1 cellular context compared by ENCODE assay signal in the genomic region with DNA sequence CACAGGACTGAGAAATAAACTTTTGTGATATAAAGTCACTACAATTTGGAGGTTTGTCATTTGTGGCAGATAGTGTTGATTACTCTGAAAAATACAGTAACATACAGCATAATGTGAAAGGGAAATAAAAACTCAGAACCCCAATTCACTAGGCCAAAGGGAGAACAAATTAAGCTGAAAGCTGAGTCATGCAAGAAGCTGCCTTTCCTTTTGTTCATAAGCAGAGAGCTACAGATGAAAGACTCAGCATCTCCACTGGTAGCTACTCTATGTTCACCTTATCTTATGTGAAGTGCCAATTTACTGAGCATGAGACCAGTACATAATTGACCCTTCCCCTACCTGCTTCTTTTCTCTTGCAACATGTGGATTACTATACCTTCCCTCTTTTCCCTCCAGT.
TF ChIP-seq lines count a peak whose summit lies in the region.

No MANE protein-coding gene starts in this region.

TF ChIP-seq in K562, 482 proteins besides CTCF, POLR2A, EP300 and RAD21 (continued from another document and continues in another):
- TF ChIP-seq, protein P1, sequence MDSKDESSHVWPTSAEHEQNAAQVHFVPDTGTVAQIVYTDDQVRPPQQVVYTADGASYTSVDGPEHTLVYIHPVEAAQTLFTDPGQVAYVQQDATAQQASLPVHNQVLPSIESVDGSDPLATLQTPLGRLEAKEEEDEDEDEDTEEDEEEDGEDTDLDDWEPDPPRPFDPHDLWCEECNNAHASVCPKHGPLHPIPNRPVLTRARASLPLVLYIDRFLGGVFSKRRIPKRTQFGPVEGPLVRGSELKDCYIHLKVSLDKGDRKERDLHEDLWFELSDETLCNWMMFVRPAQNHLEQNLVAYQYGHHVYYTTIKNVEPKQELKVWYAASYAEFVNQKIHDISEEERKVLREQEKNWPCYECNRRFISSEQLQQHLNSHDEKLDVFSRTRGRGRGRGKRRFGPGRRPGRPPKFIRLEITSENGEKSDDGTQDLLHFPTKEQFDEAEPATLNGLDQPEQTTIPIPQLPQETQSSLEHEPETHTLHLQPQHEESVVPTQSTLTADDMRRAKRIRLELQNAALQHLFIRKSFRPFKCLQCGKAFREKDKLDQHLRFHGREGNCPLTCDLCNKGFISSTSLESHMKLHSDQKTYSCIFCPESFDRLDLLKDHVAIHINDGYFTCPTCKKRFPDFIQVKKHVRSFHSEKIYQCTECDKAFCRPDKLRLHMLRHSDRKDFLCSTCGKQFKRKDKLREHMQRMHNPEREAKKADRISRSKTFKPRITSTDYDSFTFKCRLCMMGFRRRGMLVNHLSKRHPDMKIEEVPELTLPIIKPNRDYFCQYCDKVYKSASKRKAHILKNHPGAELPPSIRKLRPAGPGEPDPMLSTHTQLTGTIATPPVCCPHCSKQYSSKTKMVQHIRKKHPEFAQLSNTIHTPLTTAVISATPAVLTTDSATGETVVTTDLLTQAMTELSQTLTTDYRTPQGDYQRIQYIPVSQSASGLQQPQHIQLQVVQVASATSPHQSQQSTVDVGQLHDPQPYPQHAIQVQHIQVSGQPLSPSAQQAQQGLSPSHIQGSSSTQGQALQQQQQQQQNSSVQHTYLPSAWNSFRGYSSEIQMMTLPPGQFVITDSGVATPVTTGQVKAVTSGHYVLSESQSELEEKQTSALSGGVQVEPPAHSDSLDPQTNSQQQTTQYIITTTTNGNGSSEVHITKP (IDR thresholded peaks at IDR 0.05; ENCODE audit: partially characterized antibody), result no peak
- TF ChIP-seq HMBOX1 (IDR thresholded peaks at IDR 0.05), result no peak
- TF ChIP-seq ZNF316 (IDR thresholded peaks at IDR 0.05), result peak; percentile 81
- TF ChIP-seq, protein P2, sequence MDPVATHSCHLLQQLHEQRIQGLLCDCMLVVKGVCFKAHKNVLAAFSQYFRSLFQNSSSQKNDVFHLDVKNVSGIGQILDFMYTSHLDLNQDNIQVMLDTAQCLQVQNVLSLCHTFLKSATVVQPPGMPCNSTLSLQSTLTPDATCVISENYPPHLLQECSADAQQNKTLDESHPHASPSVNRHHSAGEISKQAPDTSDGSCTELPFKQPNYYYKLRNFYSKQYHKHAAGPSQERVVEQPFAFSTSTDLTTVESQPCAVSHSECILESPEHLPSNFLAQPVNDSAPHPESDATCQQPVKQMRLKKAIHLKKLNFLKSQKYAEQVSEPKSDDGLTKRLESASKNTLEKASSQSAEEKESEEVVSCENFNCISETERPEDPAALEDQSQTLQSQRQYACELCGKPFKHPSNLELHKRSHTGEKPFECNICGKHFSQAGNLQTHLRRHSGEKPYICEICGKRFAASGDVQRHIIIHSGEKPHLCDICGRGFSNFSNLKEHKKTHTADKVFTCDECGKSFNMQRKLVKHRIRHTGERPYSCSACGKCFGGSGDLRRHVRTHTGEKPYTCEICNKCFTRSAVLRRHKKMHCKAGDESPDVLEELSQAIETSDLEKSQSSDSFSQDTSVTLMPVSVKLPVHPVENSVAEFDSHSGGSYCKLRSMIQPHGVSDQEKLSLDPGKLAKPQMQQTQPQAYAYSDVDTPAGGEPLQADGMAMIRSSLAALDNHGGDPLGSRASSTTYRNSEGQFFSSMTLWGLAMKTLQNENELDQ (CRISPR knock-in tag; IDR thresholded peaks at IDR 0.05; ENCODE audit: borderline replicate concordance), result no peak
- TF ChIP-seq HCFC1 (IDR thresholded peaks at IDR 0.05; ENCODE audit: low read depth, low read length), result no peak
- TF ChIP-seq, protein P3, sequence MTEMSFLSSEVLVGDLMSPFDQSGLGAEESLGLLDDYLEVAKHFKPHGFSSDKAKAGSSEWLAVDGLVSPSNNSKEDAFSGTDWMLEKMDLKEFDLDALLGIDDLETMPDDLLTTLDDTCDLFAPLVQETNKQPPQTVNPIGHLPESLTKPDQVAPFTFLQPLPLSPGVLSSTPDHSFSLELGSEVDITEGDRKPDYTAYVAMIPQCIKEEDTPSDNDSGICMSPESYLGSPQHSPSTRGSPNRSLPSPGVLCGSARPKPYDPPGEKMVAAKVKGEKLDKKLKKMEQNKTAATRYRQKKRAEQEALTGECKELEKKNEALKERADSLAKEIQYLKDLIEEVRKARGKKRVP (CRISPR knock-in tag; IDR thresholded peaks at IDR 0.05), result no peak
- no peak for TF ChIP-seq ZBTB5 (IDR thresholded peaks at IDR 0.05)
- no peak for TF ChIP-seq ILF3 (IDR thresholded peaks at IDR 0.05; ENCODE audit: borderline replicate concordance)
- 0 out of 2 replicates have a peak, but pooled peaks have one; percentile 26 for TF ChIP-seq SMARCA4 (IDR thresholded peaks at IDR 0.05)
- TF ChIP-seq SFPQ (IDR thresholded peaks at IDR 0.05; ENCODE audit: low read depth, low read length), result no peak
- no peak for TF ChIP-seq STAT5A (IDR thresholded peaks at IDR 0.05; ENCODE audit: borderline replicate concordance, low read length)
- TF ChIP-seq SNRNP70 (optimal IDR thresholded peaks at IDR 0.05; ENCODE audit: low read depth, low read length), result no peak
- no peak for TF ChIP-seq IFI16 (CRISPR knock-in tag; IDR thresholded peaks at IDR 0.05)
- no peak for TF ChIP-seq ZHX1 (conservative IDR thresholded peaks at IDR 0.05; ENCODE audit: low read length)
- TF ChIP-seq ELF1 (tag; IDR thresholded peaks at IDR 0.05), result no peak
- no peak for TF ChIP-seq ZNF12 (CRISPR knock-in tag; IDR thresholded peaks at IDR 0.05)
- no peak for TF ChIP-seq MTA2 (IDR thresholded peaks at IDR 0.05; ENCODE audit: low read depth)
- no peak for TF ChIP-seq RBM25 (IDR thresholded peaks at IDR 0.05; ENCODE audit: low read depth, low read length, severe bottlenecking)
- no peak for TF ChIP-seq BHLHE40 (IDR thresholded peaks at IDR 0.05; ENCODE audit: low read length)
- peak; percentile 70; the same call in 1 of the 2 replicates for TF ChIP-seq NFE2L1 (tag; IDR thresholded peaks at IDR 0.05; ENCODE audit: borderline replicate concordance, low read depth)
- no peak for TF ChIP-seq RAD51 (IDR thresholded peaks at IDR 0.05; ENCODE audit: borderline replicate concordance, low read depth)
- no peak for TF ChIP-seq ARHGAP35 (IDR thresholded peaks at IDR 0.05; ENCODE audit: partially characterized antibody)
- no peak for TF ChIP-seq NBN (IDR thresholded peaks at IDR 0.05; ENCODE audit: low read depth)
- TF ChIP-seq SRSF7 (optimal IDR thresholded peaks at IDR 0.05; ENCODE audit: low read depth, low read length), result no peak
- no peak for TF ChIP-seq NFYB (IDR thresholded peaks at IDR 0.05; ENCODE audit: extremely low read depth, insufficient read length)
- TF ChIP-seq RBBP5 (IDR thresholded peaks at IDR 0.05; ENCODE audit: borderline replicate concordance, insufficient read depth, low read length, poor library complexity, severe bottlenecking), result no peak
- no peak for TF ChIP-seq ZNF77 (CRISPR knock-in tag; IDR thresholded peaks at IDR 0.05)
- TF ChIP-seq CREB1 (IDR thresholded peaks at IDR 0.05), result no peak
- TF ChIP-seq CREB1 (CRISPR knock-in tag; IDR thresholded peaks at IDR 0.05), result no peak
- peak; percentile 84 for TF ChIP-seq C11orf30 (IDR thresholded peaks at IDR 0.05; ENCODE audit: low read depth)
- no peak for TF ChIP-seq ZNF224 (CRISPR knock-in tag; IDR thresholded peaks at IDR 0.05)
- no peak for TF ChIP-seq HMGN3 (IDR thresholded peaks at IDR 0.05; ENCODE audit: borderline replicate concordance, extremely low read depth, insufficient read length, low read depth, low read length)
- TF ChIP-seq SIN3A (IDR thresholded peaks at IDR 0.05; ENCODE audit: borderline replicate concordance in 2 of 2, control insufficient read depth in 1 of 2, low read depth in 2 of 2, low read length in 2 of 2), result no peak
- TF ChIP-seq, protein P4, sequence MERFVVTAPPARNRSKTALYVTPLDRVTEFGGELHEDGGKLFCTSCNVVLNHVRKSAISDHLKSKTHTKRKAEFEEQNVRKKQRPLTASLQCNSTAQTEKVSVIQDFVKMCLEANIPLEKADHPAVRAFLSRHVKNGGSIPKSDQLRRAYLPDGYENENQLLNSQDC (CRISPR knock-in tag; IDR thresholded peaks at IDR 0.05), result no peak
- no peak for TF ChIP-seq RBM22 (IDR thresholded peaks at IDR 0.05; ENCODE audit: low read depth, low read length, poor library complexity, severe bottlenecking)
- no peak for TF ChIP-seq KDM1A (IDR thresholded peaks at IDR 0.05)
- TF ChIP-seq BCOR (IDR thresholded peaks at IDR 0.05), result no peak
- no peak for TF ChIP-seq ZNF395 (CRISPR knock-in tag; IDR thresholded peaks at IDR 0.05)
- TF ChIP-seq RFX1 (IDR thresholded peaks at IDR 0.05), result no peak
- peak; percentile 84 for TF ChIP-seq NFE2 (IDR thresholded peaks at IDR 0.05; ENCODE audit: low read depth)
- peak; percentile 63; the same call in 1 of the 2 replicates for TF ChIP-seq MAFK (IDR thresholded peaks at IDR 0.05; ENCODE audit: low read length)
- TF ChIP-seq THRA (IDR thresholded peaks at IDR 0.05), result no peak
- TF ChIP-seq POLR2H (tag; IDR thresholded peaks at IDR 0.05; ENCODE audit: low read depth), result no peak
